In genomic region chr4:140739971-140740370, GRCh38 we compare ENCODE assay signal across 20 cellular contexts.
"Had no signal": no experiment of that assay in that cellular context is flagged by ENCODE, and none has a peak within 500 bp of the region (broad histone marks: within the 10 kb centered on the region; RNA-seq: fewer than 3 reads in every experiment).

No MANE protein-coding gene starts in this region.

- H3K4me1 Mint-ChIP-seq: activated CD4-positive, alpha-beta T cell treated with anti-CD3 and anti-CD28 coated beads for 36 hours; activated CD8-positive, alpha-beta memory T cell treated with anti-CD3 and anti-CD28 coated beads, Interleukin-2, amount 10 ng/mL, durations not matched to agents 7 days and 5 days; activated naive CD4-positive, alpha-beta T cell treated with anti-CD3 and anti-CD28 coated beads, Interleukin-2, amount 10 ng/mL, durations not matched to agents 7 days and 5 days had no signal

- H3K36me3 Mint-ChIP-seq: activated CD4-positive, alpha-beta memory T cell treated with anti-CD3 and anti-CD28 coated beads for 36 hours; activated CD8-positive, alpha-beta memory T cell treated with anti-CD3 and anti-CD28 coated beads, Interleukin-2, amount 10 ng/mL, durations not matched to agents 7 days and 5 days; activated naive CD4-positive, alpha-beta T cell treated with anti-CD3 and anti-CD28 coated beads, Interleukin-2, amount 10 ng/mL, durations not matched to agents 7 days and 5 days; type B pancreatic cell had no signal

- H3K27me3 ChIP-seq: cardiac muscle cell, esophagus muscularis mucosa, right atrium auricular region, suprapubic skin had no signal

- H3K9me3 Mint-ChIP-seq: activated CD4-positive, alpha-beta memory T cell treated with anti-CD3 and anti-CD28 coated beads for 36 hours; activated naive CD4-positive, alpha-beta T cell treated with anti-CD3 and anti-CD28 coated beads, Interleukin-2, amount 10 ng/mL, durations not matched to agents 7 days and 5 days; activated T-helper 2 cell treated with anti-CD3 and anti-CD28 coated beads, Interferon-gamma antibody, Interleukin-2, Interleukin-4, amounts not matched to agents 10 μg/mL and 5 μg/mL and 100 μg/mL, durations not matched to agents 14 hours and 24 hours and 36 hours; naive B cell; stimulated activated naive CD8-positive, alpha-beta T cell treated with anti-CD3 and anti-CD28 coated beads, Interleukin-15, Interleukin-2, amounts not matched to agents 100 ng/mL and 50 ng/mL, for 24 hours; T-helper 1 cell treated with Interleukin-12 subunit alpha and Interleukin-12 subunit beta and Interleukin-4 antibody, amounts not matched to agents 30 μg/mL and 1 μg/mL, for 36 hours; type B pancreatic cell had no signal

- FAIRE-seq: astrocyte, endometrium had no signal

- H3K27ac Mint-ChIP-seq: activated CD4-positive, alpha-beta memory T cell treated with anti-CD3 and anti-CD28 coated beads for 36 hours; activated CD4-positive, alpha-beta T cell treated with anti-CD3 and anti-CD28 coated beads for 36 hours; activated CD8-positive, alpha-beta memory T cell treated with anti-CD3 and anti-CD28 coated beads, Interleukin-2, amount 10 ng/mL, durations not matched to agents 7 days and 5 days; activated naive CD4-positive, alpha-beta T cell treated with anti-CD3 and anti-CD28 coated beads, Interleukin-2, amount 10 ng/mL, durations not matched to agents 7 days and 5 days; activated T-helper 2 cell treated with anti-CD3 and anti-CD28 coated beads, Interferon-gamma antibody, Interleukin-2, Interleukin-4, amounts not matched to agents 10 μg/mL and 5 μg/mL and 100 μg/mL, durations not matched to agents 14 hours and 24 hours and 36 hours; stimulated activated naive CD8-positive, alpha-beta T cell treated with anti-CD3 and anti-CD28 coated beads, Interleukin-15, Interleukin-2, amounts not matched to agents 100 ng/mL and 50 ng/mL, for 24 hours; T-helper 1 cell treated with Interleukin-12 subunit alpha and Interleukin-12 subunit beta and Interleukin-4 antibody, amounts not matched to agents 30 μg/mL and 1 μg/mL, for 36 hours had no signal

- H3K27ac ChIP-seq: cardiac muscle cell, esophagus muscularis mucosa, neutrophil, right atrium auricular region, skin epidermis, suprapubic skin, WERI-Rb-1 had no signal

- H3K27me3 Mint-ChIP-seq: naive B cell, type B pancreatic cell had no signal

- H3K36me3 ChIP-seq: cardiac muscle cell, esophagus muscularis mucosa, neutrophil, right atrium auricular region, suprapubic skin, WERI-Rb-1 had no signal

- DNase-seq: activated CD4-positive, alpha-beta memory T cell treated with anti-CD3 and anti-CD28 coated beads for 36 hours; activated CD4-positive, alpha-beta T cell treated with anti-CD3 and anti-CD28 coated beads for 36 hours; activated CD8-positive, alpha-beta memory T cell treated with anti-CD3 and anti-CD28 coated beads, Interleukin-2, amount 10 ng/mL, durations not matched to agents 7 days and 5 days; activated naive CD4-positive, alpha-beta T cell treated with anti-CD3 and anti-CD28 coated beads, Interleukin-2, amount 10 ng/mL, durations not matched to agents 7 days and 5 days; activated T-cell treated with anti-CD3 and anti-CD28 coated beads, Interleukin-2, amount 50 U/mL, for 1 hour; hypothalamus; naive B cell; WERI-Rb-1 had no signal

- H3K4me3 Mint-ChIP-seq: activated CD4-positive, alpha-beta memory T cell treated with anti-CD3 and anti-CD28 coated beads for 36 hours; activated CD4-positive, alpha-beta T cell treated with anti-CD3 and anti-CD28 coated beads for 36 hours; activated CD8-positive, alpha-beta memory T cell treated with anti-CD3 and anti-CD28 coated beads, Interleukin-2, amount 10 ng/mL, durations not matched to agents 7 days and 5 days; activated naive CD4-positive, alpha-beta T cell treated with anti-CD3 and anti-CD28 coated beads, Interleukin-2, amount 10 ng/mL, durations not matched to agents 7 days and 5 days; stimulated activated naive CD8-positive, alpha-beta T cell treated with anti-CD3 and anti-CD28 coated beads, Interleukin-15, Interleukin-2, amounts not matched to agents 100 ng/mL and 50 ng/mL, for 24 hours; T-helper 1 cell treated with Interleukin-12 subunit alpha and Interleukin-12 subunit beta and Interleukin-4 antibody, amounts not matched to agents 30 μg/mL and 1 μg/mL, for 36 hours; type B pancreatic cell had no signal

- H3K9me3 ChIP-seq: esophagus muscularis mucosa, neutrophil, right atrium auricular region, suprapubic skin had no signal

- H3K4me3 ChIP-seq: cardiac muscle cell, esophagus muscularis mucosa, right atrium auricular region, skin epidermis, suprapubic skin had no signal

- ATAC-seq: activated CD4-positive, alpha-beta T cell treated with anti-CD3 and anti-CD28 coated beads for 36 hours; activated CD8-positive, alpha-beta memory T cell treated with anti-CD3 and anti-CD28 coated beads, Interleukin-2, amount 10 ng/mL, durations not matched to agents 7 days and 5 days had no signal
